Comparison of ENCODE assay signal across 10 cellular contexts in the genomic region with DNA sequence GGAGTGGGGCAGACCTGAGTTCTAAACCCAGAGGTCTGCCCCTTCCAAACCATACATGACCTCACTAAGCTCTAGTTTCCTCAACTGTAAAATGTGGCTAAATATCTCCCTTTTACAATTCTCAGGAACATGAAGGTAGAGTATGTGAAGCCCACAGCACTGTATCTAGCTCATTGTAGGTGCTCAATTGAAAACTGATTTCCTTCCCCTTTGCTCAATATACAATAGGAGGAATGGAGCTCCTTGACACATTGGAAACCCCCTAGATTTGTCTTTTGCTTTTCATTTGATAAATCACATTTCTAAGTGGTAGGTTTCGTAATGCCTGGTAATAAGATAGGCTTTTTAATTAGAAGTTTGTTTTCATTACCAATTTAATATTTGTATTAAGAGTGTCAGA.
DNase-seq lines count a peak whose midpoint lies in the region; ATAC-seq and TF ChIP-seq lines count a peak whose summit lies in the region.
"Had no signal": no experiment of that assay in that cellular context is flagged by ENCODE, and none has a peak within 500 bp of the region (broad histone marks: within the 10 kb centered on the region; RNA-seq: fewer than 3 reads in every experiment).

No MANE protein-coding gene starts in this region.

- TF ChIP-seq CTCF in esophagus squamous epithelium (IDR thresholded peaks at IDR 0.05) (no peak), thoracic aorta (IDR thresholded peaks at IDR 0.05) (no peak), neural progenitor cell (IDR thresholded peaks at IDR 0.05) (no peak)

- H3K27ac ChIP-seq in esophagus squamous epithelium = peak overlapping the region; percentile 21 to 96 (median 90)
- H3K27ac ChIP-seq in thoracic aorta = peak overlapping the region; percentile 74 to 96
- H3K27ac ChIP-seq in neural progenitor cell = no peak overlapping the region

- H3K36me3 Mint-ChIP-seq in activated CD8-positive, alpha-beta memory T cell treated with anti-CD3 and anti-CD28 coated beads, Interleukin-2, amount 10 ng/mL, durations not matched to agents 7 days and 5 days = peaks cover 92% of the 10 kb centered on the region
- peaks cover 29% of the 10 kb centered on the region for H3K36me3 Mint-ChIP-seq in neural progenitor cell

- ATAC-seq in activated CD8-positive, alpha-beta memory T cell treated with anti-CD3 and anti-CD28 coated beads, Interleukin-2, amount 10 ng/mL, durations not matched to agents 7 days and 5 days = no peak
- peak; percentile 40 for ATAC-seq in HG03354 (IDR thresholded peaks at IDR 0.05; ENCODE audit: poor library complexity, severe bottlenecking, unreplicated experiment)
- no peak for ATAC-seq in thoracic aorta (ENCODE audit: insufficient number of reproducible peaks, low FRiP score, low read depth)

- no peak for TF ChIP-seq POLR2A in esophagus squamous epithelium (IDR thresholded peaks at IDR 0.05)

- 61 to 82% methylated on average over 1 of the region's 1 CpG for WGBS in esophagus squamous epithelium, 2 donors

- no peak overlapping the region for H3K9ac ChIP-seq in neural progenitor cell

- H3K36me3 ChIP-seq in esophagus squamous epithelium (peaks cover 0 to 72% (median 8%) of the 10 kb centered on the region in 3 donors), thoracic aorta (peaks cover 14% of the 10 kb centered on the region), neural progenitor cell (no peaks in the 10 kb centered on the region)

- no peaks in the 10 kb centered on the region for H3K9me3 ChIP-seq in esophagus squamous epithelium
- H3K9me3 ChIP-seq in thoracic aorta = no peaks in the 10 kb centered on the region
- H3K9me3 ChIP-seq in neural progenitor cell (ENCODE audit: low read depth) = no peaks in the 10 kb centered on the region

- no peaks in the 10 kb centered on the region for H3K9me3 Mint-ChIP-seq in activated CD8-positive, alpha-beta memory T cell treated with anti-CD3 and anti-CD28 coated beads, Interleukin-2, amount 10 ng/mL, durations not matched to agents 7 days and 5 days (ENCODE audit: low read depth)
- peaks cover 2% of the 10 kb centered on the region for H3K9me3 Mint-ChIP-seq in neural progenitor cell

- H3K4me1 ChIP-seq in esophagus squamous epithelium (peaks cover 0 to 100% (median 26%) of the 10 kb centered on the region in 3 donors), thoracic aorta (ENCODE audit: control insufficient read depth in 1 of 2, low read depth in 2 of 2) (peaks cover 70 to 82% of the 10 kb centered on the region in 2 donors), neural progenitor cell (peaks cover 5% of the 10 kb centered on the region)

- H4K20me1 ChIP-seq in neural progenitor cell (ENCODE audit: low read depth) = no peaks in the 10 kb centered on the region

- no peaks in the 10 kb centered on the region for H3K79me2 ChIP-seq in neural progenitor cell (ENCODE audit: low read depth)

- H3F3A ChIP-seq in neural progenitor cell (ENCODE audit: low read depth) = no peaks in the 10 kb centered on the region

- DNase-seq in activated CD8-positive, alpha-beta memory T cell treated with anti-CD3 and anti-CD28 coated beads, Interleukin-2, amount 10 ng/mL, durations not matched to agents 7 days and 5 days = no peak
- no peak for DNase-seq in activated CD8-positive, alpha-beta memory T cell treated with anti-CD3 and anti-CD28 coated beads, Interleukin-2, amount 50 U/mL, for 4 hours
- DNase-seq in esophagus squamous epithelium (lab: John Stamatoyannopoulos, UW) = no peak
- no peak for DNase-seq in thoracic aorta (ENCODE audit: low spot score)
- DNase-seq in neural progenitor cell (ENCODE audit: low spot score) = no peak
- no peak for DNase-seq in DMS114 treated with DMSO at 0.1 percent for 48 hours (lab: John Stamatoyannopoulos, UW; ENCODE audit: unreplicated experiment)
- DNase-seq in hepatic stellate cell (ENCODE audit: low spot score) = no peak
- DNase-seq: activated CD4-positive, alpha-beta T cell treated with anti-CD3 and anti-CD28 coated beads, Interleukin-2, amount 50 U/mL, for 1 hour; NCI-H1694 treated with DMSO at 0.1 percent for 48 hours had no signal

- H3K4me1 Mint-ChIP-seq in activated CD8-positive, alpha-beta memory T cell treated with anti-CD3 and anti-CD28 coated beads, Interleukin-2, amount 10 ng/mL, durations not matched to agents 7 days and 5 days = peaks cover 89% of the 10 kb centered on the region
- peaks cover 23% of the 10 kb centered on the region for H3K4me1 Mint-ChIP-seq in neural progenitor cell

- CTCF ChIA-PET in activated CD8-positive, alpha-beta memory T cell treated with anti-CD3 and anti-CD28 coated beads, Interleukin-2, amount 10 ng/mL, durations not matched to agents 7 days and 5 days (lab: Charles Lee) = interaction anchor here (0.7 to 3.0 kb wide), 7 partner anchors 16 to 194 kb away, joined by 3 to 10 read pairs (median 5); no protein-coding TSS in a partner anchor

- peak overlapping the region; percentile 99 for H3K27ac Mint-ChIP-seq in activated CD8-positive, alpha-beta memory T cell treated with anti-CD3 and anti-CD28 coated beads, Interleukin-2, amount 10 ng/mL, durations not matched to agents 7 days and 5 days
- H3K27ac Mint-ChIP-seq in neural progenitor cell = no peak overlapping the region

- H3K4me3 Mint-ChIP-seq in activated CD8-positive, alpha-beta memory T cell treated with anti-CD3 and anti-CD28 coated beads, Interleukin-2, amount 10 ng/mL, durations not matched to agents 7 days and 5 days = peak overlapping the region; percentile 83
- no peak overlapping the region for H3K4me3 Mint-ChIP-seq in neural progenitor cell

- no peaks in the 10 kb centered on the region for H3K27me3 ChIP-seq in esophagus squamous epithelium
- no peaks in the 10 kb centered on the region for H3K27me3 ChIP-seq in thoracic aorta (replicated peaks; ENCODE audit: insufficient read depth)
- peaks cover 7% of the 10 kb centered on the region for H3K27me3 ChIP-seq in neural progenitor cell

- H3K4me3 ChIP-seq in esophagus squamous epithelium (peak overlapping the region in 1 of 4 donors; percentile 71), thoracic aorta (peak overlapping the region; percentile 83), neural progenitor cell (no peak overlapping the region)

- no peak overlapping the region for H2AFZ ChIP-seq in neural progenitor cell (replicated peaks)

- no peaks in the 10 kb centered on the region for H3K27me3 Mint-ChIP-seq in activated CD8-positive, alpha-beta memory T cell treated with anti-CD3 and anti-CD28 coated beads, Interleukin-2, amount 10 ng/mL, durations not matched to agents 7 days and 5 days
- no peaks in the 10 kb centered on the region for H3K27me3 Mint-ChIP-seq in neural progenitor cell (ENCODE audit: insufficient read depth, low read depth)

- intact Hi-C loops in esophagus squamous epithelium (cut with DNase I) = no loop called here

- no peak overlapping the region for H3K4me2 ChIP-seq in neural progenitor cell
